13 cellular contexts compared by ENCODE assay signal in genomic region chr3:134368751-134369105, GRCh38. TPM values are rescaled to one million over a fixed set of nuclear protein-coding genes. Genes with fewer than 3 reads are reported as not detected.
DNase-seq lines count a peak whose midpoint lies in the region; ATAC-seq, FAIRE-seq and TF ChIP-seq lines count a peak whose summit lies in the region.
"Had no signal": no experiment of that assay in that cellular context is flagged by ENCODE, and none has a peak within 500 bp of the region (broad histone marks: within the 10 kb centered on the region; RNA-seq: fewer than 3 reads in every experiment).

No MANE protein-coding gene starts in this region.

- no peak overlapping the region for H3K23ac ChIP-seq in H1 (ENCODE audit: insufficient read length)

- H3K4me3 Mint-ChIP-seq in naive thymus-derived CD4-positive, alpha-beta T cell = no peak overlapping the region
- H3K4me3 Mint-ChIP-seq: stimulated activated effector memory CD8-positive, alpha-beta T cell treated with anti-CD3 and anti-CD28 coated beads, Interleukin-12 subunit alpha, Interleukin-12 subunit beta, amount 100 ng/mL, for 72 hours had no signal

- DNase-seq in Panc1 (ENCODE audit: low read depth, low spot score) (no peak), H1 (ENCODE audit: low read depth in 1 of 2, low spot score in 2 of 2) (no peak), thyroid gland (peak in 1 of 2 donors; percentile 0), globus pallidus (ENCODE audit: low spot score) (no peak), prostate gland (ENCODE audit: low spot score) (no peak)
- DNase-seq in naive thymus-derived CD4-positive, alpha-beta T cell = no peak
- DNase-seq: anterior cingulate cortex, NCI-H524 treated with DMSO at 0.1 percent for 48 hours, SHP77 had no signal

- H2BK5ac ChIP-seq in H1 (ENCODE audit: low read depth, low read length) = no peak overlapping the region

- no peak; a peak in 1 of 3 replicates for TF ChIP-seq POLR2A in H1 (IDR thresholded peaks at IDR 0.05; ENCODE audit: control extremely low read depth in 1 of 2, low read depth in 2 of 2, low read length in 2 of 2)
- no peak for TF ChIP-seq POLR2A in thyroid gland (IDR thresholded peaks at IDR 0.05)
- TF ChIP-seq POLR2A in prostate gland (IDR thresholded peaks at IDR 0.05) = no peak

- H3K9ac ChIP-seq in H1 (replicated peaks in 1 of 4; ENCODE audit: extremely low read depth in 1 of 4, low read depth in 3 of 4, low read length in 3 of 4) = no peak overlapping the region

- no TSS peak for BruUV-seq in Panc1 (replicated peaks; lab: Mats Ljungman, UMichigan)

- no peak for FAIRE-seq in H1 (lab: Jason Lieb, UNC)

- CTCF ChIA-PET in Panc1 (lab: Charles Lee) = no interaction called here
- CTCF ChIA-PET in H1 (lab: Charles Lee; ENCODE audit: partially characterized antibody) = interaction anchor here (7.2 to 14.7 kb wide), 3 partner anchors 7 to 59 kb away, joined by 70 to 144 read pairs (median 144); partner anchors contain the start of gene AMOTL2
- CTCF ChIA-PET in naive thymus-derived CD4-positive, alpha-beta T cell (lab: Charles Lee) = no interaction called here

- intact Hi-C loops in Panc1 (cut with micrococcal nuclease; ENCODE audit: unreplicated experiment) (no loop called here), thyroid gland (cut with DNase I) (no loop called here), prostate gland (cut with DNase I) (no loop called here)
- intact Hi-C loops in naive thymus-derived CD4-positive, alpha-beta T cell (cut with micrococcal nuclease) = no loop called here

- H3K9me3 ChIP-seq in Panc1 (ENCODE audit: control insufficient read depth, insufficient read depth, low read depth, low read length) = no peaks in the 10 kb centered on the region
- H3K9me3 ChIP-seq in H1 (ENCODE audit: insufficient read depth in 2 of 2, low read depth in 1 of 2, low read length in 1 of 2) = no peaks in the 10 kb centered on the region
- no peaks in the 10 kb centered on the region for H3K9me3 ChIP-seq in muscle layer of duodenum (ENCODE audit: control insufficient read depth in 1 of 2, low read length in 2 of 2)
- H3K9me3 ChIP-seq in thyroid gland = no peaks in the 10 kb centered on the region
- no peaks in the 10 kb centered on the region for H3K9me3 ChIP-seq in prostate gland
- no peaks in the 10 kb centered on the region for H3K9me3 ChIP-seq in naive thymus-derived CD4-positive, alpha-beta T cell (ENCODE audit: control insufficient read depth in 2 of 3, low read length in 3 of 3)

- TF ChIP-seq EP300 in H1 (IDR thresholded peaks at IDR 0.05; ENCODE audit: borderline replicate concordance in 1 of 2, low read depth in 2 of 2, low read length in 2 of 2) = no peak

- no peak overlapping the region for H2BK120ac ChIP-seq in H1 (replicated peaks; ENCODE audit: low read depth, low read length)

- no peak overlapping the region for H3K56ac ChIP-seq in H1 (replicated peaks; ENCODE audit: insufficient read length, low read depth, low read length)

- ATAC-seq in Panc1 = no peak
- no peak for ATAC-seq in GM19455 (IDR thresholded peaks at IDR 0.05; ENCODE audit: unreplicated experiment)
- ATAC-seq in naive thymus-derived CD4-positive, alpha-beta T cell = no peak
- ATAC-seq: esophagus mucosa; stimulated activated effector memory CD8-positive, alpha-beta T cell treated with anti-CD3 and anti-CD28 coated beads, Interleukin-12 subunit alpha, Interleukin-12 subunit beta, amount 100 ng/mL, for 72 hours had no signal

- no peak overlapping the region for H3K4ac ChIP-seq in H1 (replicated peaks; ENCODE audit: insufficient read length, low read depth, low read length)

- TF ChIP-seq RAD21 in H1 (IDR thresholded peaks at IDR 0.05 in 1 of 2, conservative IDR thresholded peaks at IDR 0.05 in 1 of 2; ENCODE audit: low read depth in 2 of 2, low read length in 2 of 2) = no peak

- H3K4me2 ChIP-seq in H1 (ENCODE audit: insufficient read depth in 1 of 2, low read depth in 2 of 2, low read length in 2 of 2) = no peak overlapping the region

- peaks cover 0 to 33% of the 10 kb centered on the region in 2 experiments; a peak in 2 of 4 replicates for H3K79me2 ChIP-seq in H1 (ENCODE audit: control insufficient read depth in 1 of 2, insufficient read depth in 2 of 2, low read length in 2 of 2)

- in situ Hi-C loops in Panc1 (cut with HindIII; ENCODE audit: low pct_unique_long_range_greater_than_20kb, low sequenced_read_pairs) = no loop called here

- H3K36me3 ChIP-seq in Panc1 (ENCODE audit: control insufficient read depth, insufficient read depth, low read length) = peaks cover 28% of the 10 kb centered on the region
- H3K36me3 ChIP-seq in H1 (ENCODE audit: control insufficient read depth in 2 of 4, insufficient read depth in 4 of 4, low read length in 3 of 4) = peaks cover 31 to 73% (median 52%) of the 10 kb centered on the region in 4 experiments
- peaks cover 46 to 56% of the 10 kb centered on the region in 2 donors for H3K36me3 ChIP-seq in muscle layer of duodenum (ENCODE audit: control insufficient read depth in 1 of 2, insufficient read depth in 2 of 2, low read length in 2 of 2)
- peaks cover 63 to 70% of the 10 kb centered on the region in 2 donors for H3K36me3 ChIP-seq in thyroid gland
- H3K36me3 ChIP-seq in prostate gland = peaks cover 19 to 55% of the 10 kb centered on the region in 2 donors
- no peaks in the 10 kb centered on the region for H3K36me3 ChIP-seq in naive thymus-derived CD4-positive, alpha-beta T cell (ENCODE audit: control insufficient read depth in 2 of 3, insufficient read depth in 3 of 3, low read length in 3 of 3)

- no peak overlapping the region for H2BK20ac ChIP-seq in H1 (ENCODE audit: low read length)

- H4K20me1 ChIP-seq in H1 (replicated peaks in 1 of 2; ENCODE audit: control insufficient read depth in 1 of 2, insufficient read depth in 2 of 2, low read length in 2 of 2) = peaks cover 22% of the 10 kb centered on the region in 2 experiments

- H3K18ac ChIP-seq in H1 (ENCODE audit: extremely low read depth, low read length) = no peak overlapping the region

- no peaks in the 10 kb centered on the region for H3K9me3 Mint-ChIP-seq in naive thymus-derived CD4-positive, alpha-beta T cell
- H3K9me3 Mint-ChIP-seq: stimulated activated effector memory CD8-positive, alpha-beta T cell treated with anti-CD3 and anti-CD28 coated beads, Interleukin-12 subunit alpha, Interleukin-12 subunit beta, amount 100 ng/mL, for 72 hours had no signal

- H3K36me3 Mint-ChIP-seq in naive thymus-derived CD4-positive, alpha-beta T cell = no peaks in the 10 kb centered on the region
- H3K36me3 Mint-ChIP-seq: stimulated activated effector memory CD8-positive, alpha-beta T cell treated with anti-CD3 and anti-CD28 coated beads, Interleukin-12 subunit alpha, Interleukin-12 subunit beta, amount 100 ng/mL, for 72 hours had no signal

- H3K4me1 Mint-ChIP-seq in naive thymus-derived CD4-positive, alpha-beta T cell = peaks cover 13 to 23% (median 18%) of the 10 kb centered on the region in 7 donors

- no peak overlapping the region for H2BK12ac ChIP-seq in H1 (ENCODE audit: low read depth, low read length)

- H3K4me1 ChIP-seq in Panc1 (ENCODE audit: control insufficient read depth, insufficient read depth, low read length) = peaks cover 88% of the 10 kb centered on the region
- H3K4me1 ChIP-seq in H1 (replicated peaks in 1 of 4; ENCODE audit: control insufficient read depth in 3 of 4, insufficient read depth in 4 of 4, low read length in 3 of 4) = peaks cover 17 to 32% (median 28%) of the 10 kb centered on the region in 4 experiments
- peaks cover 37 to 85% of the 10 kb centered on the region in 2 donors for H3K4me1 ChIP-seq in muscle layer of duodenum (ENCODE audit: control insufficient read depth in 1 of 2, insufficient read depth in 2 of 2, low read length in 2 of 2)
- H3K4me1 ChIP-seq in thyroid gland = peaks cover 68 to 89% of the 10 kb centered on the region in 2 donors
- H3K4me1 ChIP-seq in prostate gland (replicated peaks) = peaks cover 20% of the 10 kb centered on the region
- H3K4me1 ChIP-seq in naive thymus-derived CD4-positive, alpha-beta T cell (ENCODE audit: control insufficient read depth in 2 of 2, insufficient read depth in 2 of 2, low read length in 2 of 2) = peaks cover 15 to 16% of the 10 kb centered on the region in 2 donors

- POLR2A ChIA-PET in Panc1 (lab: Charles Lee) (no interaction called here), H1 (lab: Charles Lee; ENCODE audit: partially characterized antibody) (interaction anchor here (0.9 to 45.2 kb wide), 13 partner anchors 3 to 117 kb away, joined by 3 to 1731 read pairs (median 8); partner anchors contain the start of genes AMOTL2, ANAPC13 and CEP63)
- POLR2A ChIA-PET in naive thymus-derived CD4-positive, alpha-beta T cell (lab: Charles Lee) = no interaction called here

- H2BK15ac ChIP-seq in H1 (ENCODE audit: low read length) = no peak overlapping the region

- no peak overlapping the region for H4K8ac ChIP-seq in H1 (ENCODE audit: extremely low read depth, insufficient read depth, low read length)

- peaks cover 7% of the 10 kb centered on the region for H3K79me1 ChIP-seq in H1 (ENCODE audit: low read depth, low read length)

- peaks cover 7% of the 10 kb centered on the region for H3K23me2 ChIP-seq in H1 (ENCODE audit: low read depth, low read length)

- no peak overlapping the region for H3K14ac ChIP-seq in H1 (ENCODE audit: insufficient read length)

- H3K27me3 Mint-ChIP-seq in naive thymus-derived CD4-positive, alpha-beta T cell = peaks cover 0 to 40% (median 11%) of the 10 kb centered on the region in 5 donors

- no peak overlapping the region for H4K5ac ChIP-seq in H1 (ENCODE audit: insufficient read length, low read depth, low read length)

- H3K27ac Mint-ChIP-seq in naive thymus-derived CD4-positive, alpha-beta T cell = no peak overlapping the region
- H3K27ac Mint-ChIP-seq: stimulated activated effector memory CD8-positive, alpha-beta T cell treated with anti-CD3 and anti-CD28 coated beads, Interleukin-12 subunit alpha, Interleukin-12 subunit beta, amount 100 ng/mL, for 72 hours had no signal

- no peak overlapping the region for H3K4me3 ChIP-seq in Panc1 (ENCODE audit: low read depth in 2 of 2, low read length in 2 of 2)
- H3K4me3 ChIP-seq in H1 (ENCODE audit: extremely low read depth in 1 of 4, insufficient read depth in 2 of 4, low read depth in 3 of 4, low read length in 4 of 4) = no peak overlapping the region
- H3K4me3 ChIP-seq in muscle layer of duodenum (ENCODE audit: low read depth in 1 of 2, low read length in 2 of 2) = no peak overlapping the region
- H3K4me3 ChIP-seq in thyroid gland (replicated peaks in 1 of 3) = no peak overlapping the region
- no peak overlapping the region for H3K4me3 ChIP-seq in prostate gland
- no peak overlapping the region for H3K4me3 ChIP-seq in naive thymus-derived CD4-positive, alpha-beta T cell (ENCODE audit: low read length)

- H3K27ac ChIP-seq in Panc1 (ENCODE audit: low read length) = peak overlapping the region; percentile 94
- H3K27ac ChIP-seq in H1 (ENCODE audit: low read depth, low read length) = no peak overlapping the region
- H3K27ac ChIP-seq in muscle layer of duodenum (ENCODE audit: low read length) = peak overlapping the region; percentile 87
- peak overlapping the region; percentile 100 for H3K27ac ChIP-seq in thyroid gland
- H3K27ac ChIP-seq in prostate gland = peak overlapping the region in 1 of 2 donors; percentile 36
- no peak overlapping the region for H3K27ac ChIP-seq in naive thymus-derived CD4-positive, alpha-beta T cell (ENCODE audit: low read depth, low read length)

- TF ChIP-seq CTCF in Panc1 (IDR thresholded peaks at IDR 0.05) = no peak
- TF ChIP-seq CTCF in H1 (IDR thresholded peaks at IDR 0.05; ENCODE audit: control extremely low read depth in 1 of 3, insufficient read depth in 1 of 3, low read depth in 1 of 3, low read length in 3 of 3) = no peak
- TF ChIP-seq CTCF in thyroid gland (IDR thresholded peaks at IDR 0.05) = no peak
- no peak for TF ChIP-seq CTCF in prostate gland (IDR thresholded peaks at IDR 0.05)

- no peak overlapping the region for H2AFZ ChIP-seq in H1 (ENCODE audit: low read length)

- no peaks in the 10 kb centered on the region for H3K27me3 ChIP-seq in Panc1 (ENCODE audit: control insufficient read depth, insufficient read depth, low read length)
- H3K27me3 ChIP-seq in H1 (replicated peaks in 1 of 4; ENCODE audit: control insufficient read depth in 3 of 4, extremely low read depth in 1 of 4, insufficient read depth in 3 of 4, low read length in 3 of 4) = peaks cover 0 to 2% (median under 1%) of the 10 kb centered on the region in 4 experiments; a peak in 3 of 7 replicates
- H3K27me3 ChIP-seq in muscle layer of duodenum (ENCODE audit: low read depth, low read length) = no peaks in the 10 kb centered on the region
- H3K27me3 ChIP-seq in thyroid gland = no peaks in the 10 kb centered on the region
- H3K27me3 ChIP-seq in prostate gland (replicated peaks; ENCODE audit: insufficient read depth) = no peaks in the 10 kb centered on the region
- no peaks in the 10 kb centered on the region for H3K27me3 ChIP-seq in naive thymus-derived CD4-positive, alpha-beta T cell (ENCODE audit: control insufficient read depth in 2 of 2, insufficient read depth in 2 of 2, low read length in 2 of 2)

- no peak overlapping the region for H2AK5ac ChIP-seq in H1 (ENCODE audit: low read depth, low read length)

- no peak overlapping the region for H4K91ac ChIP-seq in H1 (replicated peaks; ENCODE audit: insufficient read length, low read length)

- WGBS in H1 (ENCODE audit: extremely low coverage in 1 of 2, insufficient coverage in 1 of 2, insufficient read length in 1 of 2, insufficient replicate concordance in 2 of 2, low coverage in 1 of 2, low lambda C conversion rate in 2 of 2, missing lambda C conversion rate in 1 of 2), 2 experiments = 97% methylated on average over 4 of the region's 4 CpGs; no CpG with 5 or more reads in 1 of the 2 experiments
- 90 to 95% methylated on average over 4 of the region's 4 CpGs for WGBS in thyroid gland, 2 donors
- WGBS in prostate gland = 89% methylated on average over 4 of the region's 4 CpGs

RNA-seq across cellular contexts. Expression of gene AMOTL2, which starts 5.5 kb away (rescaled TPM):
- total RNA-seq in Panc1 (2021; ENCODE audit: unreplicated experiment) = 146 TPM
- polyA plus RNA-seq in Panc1 (2012; ENCODE audit: insufficient read length) = 73.2 TPM
- total RNA-seq in H1 (2021; fragmentation: NEBNext Ultra II Directional; extraction: Animal tissue kit (Norgen Biotek cat#: 25700)) = 60.3 and 63.7 TPM in 2 replicates
- polyA plus RNA-seq in H1 (2011; rRNA removed) = 19.0 and 33.5 TPM in 2 replicates
- polyA plus RNA-seq in H1 (2011; cell fraction: cytosol; rRNA removed) = 31.5 TPM
- 61.9 TPM for polyA plus RNA-seq in H1 (2011; cell fraction: nucleus; rRNA removed)
- 19.2 to 24.1 TPM (median 20.7 TPM) in 4 replicates for polyA plus RNA-seq in H1 (2012, experiment 1 of 2)
- polyA plus RNA-seq in H1 (2012, experiment 2 of 2) = 17.1 TPM
- 18.6 TPM for polyA plus RNA-seq in H1 (2013, experiment 1 of 2)
- polyA plus RNA-seq in H1 (2013, experiment 2 of 2) = 17.2 TPM
- 34.9 and 37.0 TPM in 2 replicates for polyA minus RNA-seq in H1 (2011; rRNA and poly(A)+ RNA removed)
- 31.9 TPM for polyA minus RNA-seq in H1 (2011; cell fraction: cytosol; rRNA and poly(A)+ RNA removed)
- polyA minus RNA-seq in H1 (2011; cell fraction: nucleus; rRNA and poly(A)+ RNA removed) = 103 TPM
- total RNA-seq in thyroid gland = 100 to 1,000 TPM in 3 of 4 donors, 10 to 100 TPM in 1; 76.0 to 149 (median 117) TPM
- 10 to 100 TPM; 86.1 to 92.8 TPM for total RNA-seq in prostate gland
- not detected for total RNA-seq in naive thymus-derived CD4-positive, alpha-beta T cell
- under 1 TPM in 1 of 2 donors, not detected in 1; 0.10 TPM for polyA plus RNA-seq in naive thymus-derived CD4-positive, alpha-beta T cell

Comparison
In these comparisons a context has a peak if more than half of its experiments do, and no peak if none do; other contexts are left out.
1. H3K27ac ChIP-seq: peak in Panc1 (single experiment), muscle layer of duodenum (single experiment) and thyroid gland (3 of 3); none in H1 (single experiment) and naive thymus-derived CD4-positive, alpha-beta T cell (single experiment).
2. RNA of gene AMOTL2, which starts 5.5 kb away (total RNA-seq): 146 TPM in Panc1 (single experiment), 76.0 to 149 TPM in thyroid gland, 86.1 to 92.8 TPM in prostate gland and 60.3 to 63.7 TPM in H1; not detected in naive thymus-derived CD4-positive, alpha-beta T cell; every median in the first group is over 10 times any median in the second.